Comparison of ENCODE assay signal across 8 cellular contexts in genomic region chr2:111884592-111884964, GRCh38. TPM values are rescaled to one million over a fixed set of nuclear protein-coding genes. Genes with fewer than 3 reads are reported as not detected.
A peak's percentile ranks its signal among the peaks of the same experiment; 100 is the strongest.
DNase-seq lines count a peak whose midpoint lies in the region; ATAC-seq and TF ChIP-seq lines count a peak whose summit lies in the region.

No MANE protein-coding gene starts in this region.

- in situ Hi-C loops in GM13977 (cut with MboI; ENCODE audit: low pct_unique_long_range_greater_than_20kb, low sequenced_read_pairs, unreplicated experiment): loop anchor here (10.0 to 25.0 kb wide), 3 partner anchors 160 to 703 kb away; partner anchors contain the start of genes CHCHD5 and ZC3H8

- peaks cover 7% of the 10 kb centered on the region for H3K4me1 ChIP-seq in colonic mucosa

- H3K27me3 ChIP-seq in colonic mucosa: no peaks in the 10 kb centered on the region

- H3K9me3 ChIP-seq in KOPT-K1 (ENCODE audit: insufficient read depth, low read length, poor library complexity, severe bottlenecking): no peaks in the 10 kb centered on the region
- H3K9me3 ChIP-seq in colonic mucosa: no peaks in the 10 kb centered on the region

- H3K9ac ChIP-seq in colonic mucosa (ENCODE audit: low read depth in 2 of 2, low read length in 2 of 2): peak overlapping the region; percentile 86 to 98

- peak overlapping the region; percentile 88 for H3K4me3 ChIP-seq in colonic mucosa

- peak; percentile 1 for ATAC-seq in GM19438 (IDR thresholded peaks at IDR 0.05; ENCODE audit: low read depth, unreplicated experiment)

- peaks cover 24% of the 10 kb centered on the region for H3K36me3 ChIP-seq in KOPT-K1 (ENCODE audit: insufficient read depth, low read length)
- no peaks in the 10 kb centered on the region for H3K36me3 ChIP-seq in colonic mucosa

- DNase-seq in colonic mucosa: no peak
- DNase-seq in myocyte (ENCODE audit: low read depth): peak; percentile 48
- no peak for DNase-seq in A172 (ENCODE audit: low spot score)
- no peak for DNase-seq in hypothalamus (lab: John Stamatoyannopoulos, UW)
- no peak for DNase-seq in NCI-H748 (lab: John Stamatoyannopoulos, UW; ENCODE audit: unreplicated experiment)
- no peak for DNase-seq in GM13977 (ENCODE audit: low spot score)

- TF ChIP-seq CTCF in colonic mucosa (IDR thresholded peaks at IDR 0.05) (no peak), GM13977 (IDR thresholded peaks at IDR 0.05; ENCODE audit: extremely low read depth, insufficient read depth, missing control alignments) (no peak)

- intact Hi-C loops in colonic mucosa (cut with DNase I): loop anchor here (10.0 kb wide), 1 partner anchor 370 kb away; the partner anchor contains the start of gene ZC3H8

- H3K27ac ChIP-seq in KOPT-K1 (ENCODE audit: low read depth, low read length, poor library complexity, severe bottlenecking): peak overlapping the region; percentile 79
- peak overlapping the region; percentile 68 for H3K27ac ChIP-seq in colonic mucosa

RNA-seq across cellular contexts. Expression of gene ANAPC1, which starts 0.6 kb away (rescaled TPM):
- 10 to 100 TPM; 32.9 to 62.1 TPM for total RNA-seq in colonic mucosa
- 37.1 and 48.1 TPM in 2 replicates for total RNA-seq in myocyte
- polyA plus RNA-seq in myocyte (2012): 11.1 TPM
- 60.8 and 97.1 TPM in 2 replicates for total RNA-seq in A172 (2014; rRNA removed; shearing (Covaris generic))

RNA-seq across cellular contexts. Expression of gene MERTK, which starts 13.8 kb away (rescaled TPM):
- total RNA-seq in colonic mucosa (1 to 10 TPM; 3.9 TPM), myocyte (0.21 and 0.35 TPM in 2 replicates)
- polyA plus RNA-seq in myocyte (2012): 4.5 TPM
- total RNA-seq in A172 (2014; rRNA removed; shearing (Covaris generic)): 0.10 and 0.62 TPM in 2 replicates
